Comparison of ENCODE assay signal across 13 cellular contexts in genomic region chr9:32385885-32386283, GRCh38. TPM values are rescaled to one million over a fixed set of nuclear protein-coding genes. Genes with fewer than 3 reads are reported as not detected.
DNase-seq lines count a peak whose midpoint lies in the region; ATAC-seq and TF ChIP-seq lines count a peak whose summit lies in the region.
"Had no signal": no experiment of that assay in that cellular context is flagged by ENCODE, and none has a peak within 500 bp of the region (broad histone marks: within the 10 kb centered on the region; RNA-seq: fewer than 3 reads in every experiment).

No MANE protein-coding gene starts in this region.

- intact Hi-C loops in A673 (cut with micrococcal nuclease; ENCODE audit: unreplicated experiment): no loop called here
- intact Hi-C loops in lower lobe of right lung (cut with DNase I): loop anchor here (10.0 kb wide), 1 partner anchor 589 kb away; no protein-coding TSS in a partner anchor
- intact Hi-C loops in CD14-positive monocyte (cut with micrococcal nuclease): loop anchor here in 1 of 2 donors (2.0 kb wide), 1 partner anchor 187 kb away; the partner anchor contains the start of gene NDUFB6

- H3K4me2 ChIP-seq in GM23338: no peak overlapping the region

- H3F3A ChIP-seq in GM23338 (replicated peaks; ENCODE audit: low read depth): no peaks in the 10 kb centered on the region

- H3K4me1 ChIP-seq in A673 (ENCODE audit: insufficient read depth, low read length, poor library complexity, severe bottlenecking) (peaks cover 8% of the 10 kb centered on the region), GM23338 (ENCODE audit: insufficient read depth) (peaks cover 22% of the 10 kb centered on the region; the same call in 1 of the 2 replicates), lower lobe of right lung (peaks cover 30% of the 10 kb centered on the region)

- peaks cover 32% of the 10 kb centered on the region for H3K4me1 Mint-ChIP-seq in GM23338
- peaks cover 28% of the 10 kb centered on the region for H3K4me1 Mint-ChIP-seq in brain
- H3K4me1 Mint-ChIP-seq in CD14-positive monocyte: peaks cover 20% of the 10 kb centered on the region

- no peak for TF ChIP-seq CTCF in A673 (conservative IDR thresholded peaks at IDR 0.05; ENCODE audit: low read depth, low read length)
- TF ChIP-seq CTCF in GM23338 (conservative IDR thresholded peaks at IDR 0.05; ENCODE audit: low read depth in 2 of 2): no peak
- TF ChIP-seq CTCF in brain (conservative IDR thresholded peaks at IDR 0.05): no peak
- TF ChIP-seq CTCF in lower lobe of right lung (IDR thresholded peaks at IDR 0.05): no peak
- TF ChIP-seq CTCF in CD14-positive monocyte (IDR thresholded peaks at IDR 0.05): no peak

- H3K4me3 ChIP-seq in A673 (ENCODE audit: low read depth, low read length, poor library complexity, severe bottlenecking) (peak overlapping the region; percentile 74), GM23338 (peak overlapping the region; percentile 96; the same call in 1 of the 2 replicates), lower lobe of right lung (peak overlapping the region; percentile 94)

- H3K4me3 Mint-ChIP-seq in GM23338 (peak overlapping the region; percentile 44), brain (peak overlapping the region; percentile 72 to 95 (median 94)), CD14-positive monocyte (no peak overlapping the region)

- CTCF ChIA-PET in A673 (lab: Charles Lee): no interaction called here

- H3K27me3 Mint-ChIP-seq in GM23338 (ENCODE audit: insufficient read depth, low read depth, poor library complexity) (peaks cover 11% of the 10 kb centered on the region), brain (peaks cover 33% of the 10 kb centered on the region), CD14-positive monocyte (ENCODE audit: low read depth in 3 of 3) (peaks cover 16 to 23% (median 20%) of the 10 kb centered on the region in 3 donors)

- H4K20me1 ChIP-seq in GM23338 (replicated peaks; ENCODE audit: insufficient read depth): no peaks in the 10 kb centered on the region; the same call in 1 of the 2 replicates

- H3K9me3 Mint-ChIP-seq in GM23338: no peaks in the 10 kb centered on the region
- H3K9me3 Mint-ChIP-seq in brain: no peaks in the 10 kb centered on the region
- H3K9me3 Mint-ChIP-seq in CD14-positive monocyte: no peaks in the 10 kb centered on the region

- BruUV-seq in A673 (replicated peaks; lab: Mats Ljungman, UMichigan): no TSS peak

- POLR2A ChIA-PET in A673 (lab: Charles Lee; ENCODE audit: low non-redundant PET): no interaction called here

- no peak overlapping the region for H2AFZ ChIP-seq in GM23338

- H3K27me3 ChIP-seq in A673 (replicated peaks; ENCODE audit: insufficient read depth, low read depth, low read length, poor library complexity): peaks cover 13% of the 10 kb centered on the region
- H3K27me3 ChIP-seq in GM23338 (ENCODE audit: insufficient read depth): peaks cover 30% of the 10 kb centered on the region
- H3K27me3 ChIP-seq in lower lobe of right lung (ENCODE audit: low read depth): no peaks in the 10 kb centered on the region

- no peaks in the 10 kb centered on the region; the same call in 2 of the 3 replicates for H3K36me3 Mint-ChIP-seq in GM23338 (ENCODE audit: low read depth)
- H3K36me3 Mint-ChIP-seq in brain: no peaks in the 10 kb centered on the region
- H3K36me3 Mint-ChIP-seq in CD14-positive monocyte: no peaks in the 10 kb centered on the region

- H3K27ac ChIP-seq in A673 (ENCODE audit: low read depth, low read length, poor library complexity, severe bottlenecking) (no peak overlapping the region), GM23338 (ENCODE audit: low read depth) (no peak overlapping the region), lower lobe of right lung (no peak overlapping the region)

- peaks cover 23% of the 10 kb centered on the region for H3K79me2 ChIP-seq in GM23338 (replicated peaks; ENCODE audit: insufficient read depth)

- H3K9me2 ChIP-seq in GM23338 (ENCODE audit: insufficient read depth): no peaks in the 10 kb centered on the region

- H3K36me3 ChIP-seq in A673 (ENCODE audit: insufficient read depth, low read length, poor library complexity, severe bottlenecking): no peaks in the 10 kb centered on the region
- H3K36me3 ChIP-seq in GM23338 (ENCODE audit: insufficient read depth): no peaks in the 10 kb centered on the region
- H3K36me3 ChIP-seq in lower lobe of right lung: no peaks in the 10 kb centered on the region

- ATAC-seq in GM23338 (no peak), lower lobe of right lung (no peak)
- ATAC-seq: activated CD4-positive, alpha-beta T cell treated with anti-CD3 and anti-CD28 coated beads for 36 hours; Panc1 had no signal

- H3K9me3 ChIP-seq in A673 (ENCODE audit: low read depth, low read length, poor library complexity, severe bottlenecking) (no peaks in the 10 kb centered on the region), lower lobe of right lung (no peaks in the 10 kb centered on the region)

- DNase-seq in A673 (ENCODE audit: low spot score) (no peak), GM23338 (ENCODE audit: low spot score) (no peak), lower lobe of right lung (no peak), globus pallidus (ENCODE audit: low spot score) (no peak), CD14-positive monocyte (ENCODE audit: low spot score) (no peak), LoVo (ENCODE audit: low spot score) (no peak)
- DNase-seq in stimulated activated CD4-positive, alpha-beta T cell treated with anti-CD3 and anti-CD28 coated beads, Interleukin-1b, Interleukin-23, amount 100 ng/mL, for 48 hours: no peak
- DNase-seq: activated CD4-positive, alpha-beta T cell treated with anti-CD3 and anti-CD28 coated beads for 36 hours; anterior cingulate cortex; C1 segment of cervical spinal cord; T-helper 1 cell had no signal

- H3K27ac Mint-ChIP-seq in GM23338 (no peak overlapping the region), brain (no peak overlapping the region), CD14-positive monocyte (no peak overlapping the region)
- H3K27ac Mint-ChIP-seq: activated CD4-positive, alpha-beta T cell treated with anti-CD3 and anti-CD28 coated beads for 36 hours had no signal

TF ChIP-seq in GM23338, 12 proteins besides CTCF, POLR2A, EP300 and RAD21 (continues in another document):
- TF ChIP-seq JUNB (IDR thresholded peaks at IDR 0.05; ENCODE audit: unreplicated experiment) (no peak), POLR2AphosphoS5 (IDR thresholded peaks at IDR 0.05; ENCODE audit: low read depth) (no peak), CREB1 (CRISPR knock-in tag; IDR thresholded peaks at IDR 0.05; ENCODE audit: low read depth) (no peak)

RNA-seq across cellular contexts. Expression of gene ACO1, which starts 1.4 kb away (rescaled TPM):
- total RNA-seq in A673 (2021) (40.0 and 41.7 TPM in 2 replicates), lower lobe of right lung (33.6 TPM)
- 38.9 and 41.0 TPM in 2 replicates for total RNA-seq in GM23338 (2014; rRNA removed; shearing (Covaris generic))
- polyA plus RNA-seq in GM23338 (2016; fragmentation: Nextera tagmentation; extraction: Ambion mirVana) (16.2 and 16.6 TPM in 2 replicates), brain (ENCODE audit: insufficient read depth, low read depth, low replicate concordance) (23.3 TPM), CD14-positive monocyte (10 to 100 TPM; 10.5 to 12.5 TPM)

Comparison
In these comparisons a context has a peak if more than half of its experiments do, and no peak if none do; other contexts are left out.
1. H3K4me3 Mint-ChIP-seq: peak in GM23338 (single experiment) and brain (5 of 5); none in CD14-positive monocyte (0 of 2).
2. Peak in every context shown above with its lines, with median percentiles within 50 percentile points of each other: H3K4me3 ChIP-seq.